In genomic region chr14:91252901-91253794, GRCh38 we compare ENCODE assay signal across 8 cellular contexts. TPM values are rescaled to one million over a fixed set of nuclear protein-coding genes. Genes with fewer than 3 reads are reported as not detected.
DNase-seq lines count a peak whose midpoint lies in the region; ATAC-seq and TF ChIP-seq lines count a peak whose summit lies in the region.

No MANE protein-coding gene starts in this region.

- 2% methylated on average over 93 of the region's 95 CpGs; no CpG with 5 or more reads in 1 of the 2 donors for WGBS in body of pancreas, 2 donors

- H3K4me1 ChIP-seq in OCI-LY7 (ENCODE audit: insufficient read depth, low read length, poor library complexity, severe bottlenecking) (peaks cover 77% of the 10 kb centered on the region), body of pancreas (peaks cover 13% of the 10 kb centered on the region)

- H3K27ac ChIP-seq in OCI-LY7 (ENCODE audit: low read depth, low read length, poor library complexity, severe bottlenecking) (no peak overlapping the region), body of pancreas (no peak overlapping the region)

- H3K9me3 ChIP-seq in OCI-LY7 (ENCODE audit: low read length) (no peaks in the 10 kb centered on the region), body of pancreas (no peaks in the 10 kb centered on the region)

- H3K4me2 ChIP-seq in OCI-LY7 (ENCODE audit: low read length), result peak overlapping the region; percentile 66

- TF ChIP-seq CTCF in OCI-LY7 (conservative IDR thresholded peaks at IDR 0.05; ENCODE audit: low read length) (peak; percentile 43), body of pancreas (IDR thresholded peaks at IDR 0.05) (no peak)

- H3K36me3 ChIP-seq in OCI-LY7 (ENCODE audit: insufficient read depth, low read length) (no peaks in the 10 kb centered on the region), body of pancreas (replicated peaks in 1 of 2; ENCODE audit: insufficient read depth in 1 of 2, low read depth in 2 of 2) (no peaks in the 10 kb centered on the region)

- no peaks in the 10 kb centered on the region for H3K79me2 ChIP-seq in OCI-LY7 (ENCODE audit: insufficient read depth, low read depth, low read length)

- peak overlapping the region; percentile 58 for H3K4me3 ChIP-seq in OCI-LY7 (ENCODE audit: low read depth, low read length, poor library complexity, severe bottlenecking)
- H3K4me3 ChIP-seq in body of pancreas, result peak overlapping the region in 1 of 2 donors; percentile 37

- H3K9me2 ChIP-seq in OCI-LY7 (ENCODE audit: insufficient read depth, low read length), result no peaks in the 10 kb centered on the region

- peak; percentile 50 to 53 for DNase-seq in activated CD4-positive, alpha-beta T cell treated with anti-CD3 and anti-CD28 coated beads for 4 hours
- no peak for DNase-seq in activated CD4-positive, alpha-beta T cell treated with anti-CD3 and anti-CD28 coated beads, Interleukin-2, amount 50 U/mL, for 4 hours
- DNase-seq in OCI-LY7 (ENCODE audit: low spot score) (peak; percentile 40), body of pancreas (peak in 1 of 4 donors; percentile 52), iPS-NIHi11 (ENCODE audit: low spot score) (peak; percentile 75), KG1 (lab: John Stamatoyannopoulos, UW) (no peak), ACHN (no peak)
- DNase-seq in stimulated activated CD8-positive, alpha-beta memory T cell treated with anti-CD3 and anti-CD28 coated beads, Interleukin-12 subunit alpha, Interleukin-12 subunit beta, amount 100 ng/mL, for 4 hours (ENCODE audit: low read depth), result peak; percentile 57

- CTCF ChIA-PET in OCI-LY7 (lab: Charles Lee; ENCODE audit: unreplicated experiment), result interaction anchor here (0.6 to 1.4 kb wide), 3 partner anchors 10 to 39 kb away, joined by 3 read pairs; no protein-coding TSS in a partner anchor

- TF ChIP-seq POLR2A in body of pancreas (IDR thresholded peaks at IDR 0.05), result no peak

- BruUV-seq in OCI-LY7 (replicated peaks; lab: Mats Ljungman, UMichigan), result no TSS peak

- H4K20me1 ChIP-seq in OCI-LY7 (ENCODE audit: insufficient read depth, low read length), result no peaks in the 10 kb centered on the region

- in situ Hi-C loops in ACHN (cut with HindIII; ENCODE audit: low pct_ligation_motif_present, low pct_unique_long_range_greater_than_20kb, low sequenced_read_pairs), result no loop called here

- peak; percentile 70 for ATAC-seq in body of pancreas

- intact Hi-C loops in OCI-LY7 (cut with micrococcal nuclease; ENCODE audit: unreplicated experiment), result no loop called here
- intact Hi-C loops in body of pancreas (cut with DNase I), result no loop called here

- peak overlapping the region; percentile 77 for H2AFZ ChIP-seq in OCI-LY7 (ENCODE audit: low read length)

- H3K27me3 ChIP-seq in body of pancreas, result no peaks in the 10 kb centered on the region

- POLR2A ChIA-PET in OCI-LY7 (lab: Charles Lee), result interaction anchor here (0.6 to 2.2 kb wide), 5 partner anchors 8 to 81 kb away, joined by 3 to 12 read pairs (median 3); partner anchors contain the start of gene GPR68

RNA-seq across cellular contexts. Expression of gene GPR68, which starts 8.6 kb away (rescaled TPM):
- 0.13 and 0.85 TPM in 2 replicates for total RNA-seq in OCI-LY7 (2014; rRNA removed; shearing (Covaris generic))
- total RNA-seq in OCI-LY7 (2022), result 0.41 and 0.84 TPM in 2 replicates
- under 1 TPM in 1 of 2 donors, not detected in 1; 0.26 TPM for total RNA-seq in body of pancreas

Comparison
In these comparisons a context has a peak if more than half of its experiments do, and no peak if none do; other contexts are left out.
1. DNase-seq: peak in activated CD4-positive, alpha-beta T cell treated with anti-CD3 and anti-CD28 coated beads for 4 hours (2 of 2), OCI-LY7 (single experiment), iPS-NIHi11 (single experiment) and stimulated activated CD8-positive, alpha-beta memory T cell treated with anti-CD3 and anti-CD28 coated beads, Interleukin-12 subunit alpha, Interleukin-12 subunit beta, amount 100 ng/mL, for 4 hours (single experiment); none in activated CD4-positive, alpha-beta T cell treated with anti-CD3 and anti-CD28 coated beads, Interleukin-2, amount 50 U/mL, for 4 hours (0 of 2), KG1 (single experiment) and ACHN (single experiment).